ENCODE assay signal across 1 cellular context in the genomic region with DNA sequence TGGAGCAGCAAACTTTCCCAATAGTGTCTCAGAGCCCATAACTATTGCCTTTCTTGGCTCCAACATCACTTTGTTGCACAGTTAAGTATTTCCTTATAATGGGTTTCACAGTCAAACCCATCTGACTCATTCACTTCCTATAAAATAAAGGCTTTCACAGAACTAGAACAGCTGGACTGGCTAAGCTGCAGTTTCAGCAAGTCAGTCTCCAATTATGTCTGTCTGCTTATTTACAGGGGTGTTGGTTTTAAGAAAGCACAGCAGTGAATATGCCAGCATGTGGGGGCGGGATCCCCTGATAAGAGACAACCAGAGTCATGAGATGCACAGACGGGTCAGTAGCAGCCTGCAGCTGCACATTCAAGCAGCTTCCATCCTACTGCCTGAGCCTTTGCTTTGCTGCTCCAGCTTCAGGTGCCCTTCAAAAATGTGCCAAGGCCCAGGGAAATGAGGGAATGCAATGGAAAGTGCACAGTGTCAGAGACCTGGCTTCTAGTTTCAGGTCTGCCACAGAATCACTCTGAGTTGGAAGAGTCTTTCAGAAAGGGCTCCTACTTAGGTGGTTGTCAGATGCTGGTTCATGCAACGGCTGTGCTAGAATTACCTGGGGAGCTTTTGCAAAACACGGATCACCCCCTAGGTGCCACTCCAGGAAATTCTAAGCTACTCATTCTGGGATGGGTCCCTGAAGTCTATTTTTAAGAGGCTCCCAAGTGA.
TF ChIP-seq lines count a peak whose summit lies in the region.

No MANE protein-coding gene starts in this region.

TF ChIP-seq in K562, 482 proteins besides CTCF, POLR2A, EP300 and RAD21 (continued from another document):
- TF ChIP-seq, protein P1, sequence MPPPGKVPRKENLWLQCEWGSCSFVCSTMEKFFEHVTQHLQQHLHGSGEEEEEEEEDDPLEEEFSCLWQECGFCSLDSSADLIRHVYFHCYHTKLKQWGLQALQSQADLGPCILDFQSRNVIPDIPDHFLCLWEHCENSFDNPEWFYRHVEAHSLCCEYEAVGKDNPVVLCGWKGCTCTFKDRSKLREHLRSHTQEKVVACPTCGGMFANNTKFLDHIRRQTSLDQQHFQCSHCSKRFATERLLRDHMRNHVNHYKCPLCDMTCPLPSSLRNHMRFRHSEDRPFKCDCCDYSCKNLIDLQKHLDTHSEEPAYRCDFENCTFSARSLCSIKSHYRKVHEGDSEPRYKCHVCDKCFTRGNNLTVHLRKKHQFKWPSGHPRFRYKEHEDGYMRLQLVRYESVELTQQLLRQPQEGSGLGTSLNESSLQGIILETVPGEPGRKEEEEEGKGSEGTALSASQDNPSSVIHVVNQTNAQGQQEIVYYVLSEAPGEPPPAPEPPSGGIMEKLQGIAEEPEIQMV (tag; conservative IDR thresholded peaks at IDR 0.05; ENCODE audit: low read depth) = no peak
- TF ChIP-seq MEIS2 (IDR thresholded peaks at IDR 0.05; ENCODE audit: partially characterized antibody) (peak; percentile 73), CXXC5 (CRISPR knock-in tag; IDR thresholded peaks at IDR 0.05) (peak; percentile 74), POLR2AphosphoS5 (IDR thresholded peaks at IDR 0.05; ENCODE audit: control insufficient read depth, insufficient read depth, low read depth, low read length) (peak; percentile 54; the same call in 1 of the 2 replicates), TCF3 (CRISPR knock-in tag; IDR thresholded peaks at IDR 0.05) (peak; percentile 83), NRF1 (conservative IDR thresholded peaks at IDR 0.05 in 1 of 2, IDR thresholded peaks at IDR 0.05 in 1 of 2) (peak in 1 of 2 experiments; percentile 30; a peak in 1 of 4 replicates), ZNF384 (IDR thresholded peaks at IDR 0.05; ENCODE audit: low read depth, low read length) (no peak), SP1 (CRISPR knock-in tag; IDR thresholded peaks at IDR 0.05) (0 out of 2 replicates have a peak, but pooled peaks have one; percentile 44)
- TF ChIP-seq, protein P2, sequence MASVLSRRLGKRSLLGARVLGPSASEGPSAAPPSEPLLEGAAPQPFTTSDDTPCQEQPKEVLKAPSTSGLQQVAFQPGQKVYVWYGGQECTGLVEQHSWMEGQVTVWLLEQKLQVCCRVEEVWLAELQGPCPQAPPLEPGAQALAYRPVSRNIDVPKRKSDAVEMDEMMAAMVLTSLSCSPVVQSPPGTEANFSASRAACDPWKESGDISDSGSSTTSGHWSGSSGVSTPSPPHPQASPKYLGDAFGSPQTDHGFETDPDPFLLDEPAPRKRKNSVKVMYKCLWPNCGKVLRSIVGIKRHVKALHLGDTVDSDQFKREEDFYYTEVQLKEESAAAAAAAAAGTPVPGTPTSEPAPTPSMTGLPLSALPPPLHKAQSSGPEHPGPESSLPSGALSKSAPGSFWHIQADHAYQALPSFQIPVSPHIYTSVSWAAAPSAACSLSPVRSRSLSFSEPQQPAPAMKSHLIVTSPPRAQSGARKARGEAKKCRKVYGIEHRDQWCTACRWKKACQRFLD (CRISPR knock-in tag; IDR thresholded peaks at IDR 0.05) = peak; percentile 42; the same call in 1 of the 2 replicates
- TF ChIP-seq, protein P3, sequence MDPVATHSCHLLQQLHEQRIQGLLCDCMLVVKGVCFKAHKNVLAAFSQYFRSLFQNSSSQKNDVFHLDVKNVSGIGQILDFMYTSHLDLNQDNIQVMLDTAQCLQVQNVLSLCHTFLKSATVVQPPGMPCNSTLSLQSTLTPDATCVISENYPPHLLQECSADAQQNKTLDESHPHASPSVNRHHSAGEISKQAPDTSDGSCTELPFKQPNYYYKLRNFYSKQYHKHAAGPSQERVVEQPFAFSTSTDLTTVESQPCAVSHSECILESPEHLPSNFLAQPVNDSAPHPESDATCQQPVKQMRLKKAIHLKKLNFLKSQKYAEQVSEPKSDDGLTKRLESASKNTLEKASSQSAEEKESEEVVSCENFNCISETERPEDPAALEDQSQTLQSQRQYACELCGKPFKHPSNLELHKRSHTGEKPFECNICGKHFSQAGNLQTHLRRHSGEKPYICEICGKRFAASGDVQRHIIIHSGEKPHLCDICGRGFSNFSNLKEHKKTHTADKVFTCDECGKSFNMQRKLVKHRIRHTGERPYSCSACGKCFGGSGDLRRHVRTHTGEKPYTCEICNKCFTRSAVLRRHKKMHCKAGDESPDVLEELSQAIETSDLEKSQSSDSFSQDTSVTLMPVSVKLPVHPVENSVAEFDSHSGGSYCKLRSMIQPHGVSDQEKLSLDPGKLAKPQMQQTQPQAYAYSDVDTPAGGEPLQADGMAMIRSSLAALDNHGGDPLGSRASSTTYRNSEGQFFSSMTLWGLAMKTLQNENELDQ (CRISPR knock-in tag; IDR thresholded peaks at IDR 0.05; ENCODE audit: borderline replicate concordance) = no peak
- TF ChIP-seq, protein P4, sequence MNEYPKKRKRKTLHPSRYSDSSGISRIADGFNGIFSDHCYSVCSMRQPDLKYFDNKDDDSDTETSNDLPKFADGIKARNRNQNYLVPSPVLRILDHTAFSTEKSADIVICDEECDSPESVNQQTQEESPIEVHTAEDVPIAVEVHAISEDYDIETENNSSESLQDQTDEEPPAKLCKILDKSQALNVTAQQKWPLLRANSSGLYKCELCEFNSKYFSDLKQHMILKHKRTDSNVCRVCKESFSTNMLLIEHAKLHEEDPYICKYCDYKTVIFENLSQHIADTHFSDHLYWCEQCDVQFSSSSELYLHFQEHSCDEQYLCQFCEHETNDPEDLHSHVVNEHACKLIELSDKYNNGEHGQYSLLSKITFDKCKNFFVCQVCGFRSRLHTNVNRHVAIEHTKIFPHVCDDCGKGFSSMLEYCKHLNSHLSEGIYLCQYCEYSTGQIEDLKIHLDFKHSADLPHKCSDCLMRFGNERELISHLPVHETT (CRISPR knock-in tag; conservative IDR thresholded peaks at IDR 0.05 in 1 of 2, IDR thresholded peaks at IDR 0.05 in 1 of 2) = 0 out of 4 replicates have a peak, but pooled peaks of 1 of the 2 experiments have one; percentile 69
